28 cellular contexts compared by ENCODE assay signal in the genomic region with DNA sequence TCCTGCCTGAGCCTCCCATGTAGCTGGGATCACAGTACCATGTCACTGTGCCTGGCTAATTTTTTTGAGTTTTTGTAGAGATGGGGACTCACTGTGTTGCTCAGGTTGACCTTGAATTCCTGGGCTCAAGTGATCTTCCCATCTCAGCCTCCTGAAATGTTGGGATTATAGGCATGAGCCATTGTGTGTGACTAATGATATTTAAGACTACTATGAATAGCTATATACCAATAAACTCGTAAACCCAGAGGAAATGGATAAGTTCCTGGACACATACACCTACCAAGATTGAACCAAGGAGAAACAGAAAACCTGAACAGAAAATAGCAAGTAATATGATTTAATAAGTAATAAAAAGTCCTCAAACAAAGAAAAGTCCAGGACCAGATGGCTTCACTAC.
"Had no signal": no experiment of that assay in that cellular context is flagged by ENCODE, and none has a peak within 500 bp of the region (broad histone marks: within the 10 kb centered on the region; RNA-seq: fewer than 3 reads in every experiment).

No MANE protein-coding gene starts in this region.

- H3K27me3 ChIP-seq: stomach, suprapubic skin, testis, thyroid gland, tibial artery, tibial nerve, transverse colon, upper lobe of left lung, upper lobe of right lung, uterus, vagina had no signal

- H3K4me1 Mint-ChIP-seq: stimulated activated effector memory CD8-positive, alpha-beta T cell treated with anti-CD3 and anti-CD28 coated beads, Interleukin-12 subunit alpha, Interleukin-12 subunit beta, amount 100 ng/mL, for 72 hours; stimulated activated memory B cell treated with anti-CD40 and anti-IgM and Interleukin-4, amounts not matched to agents 10 μg/mL and 1 μg/mL and 100 μg/mL, for 72 hours; stimulated activated naive B cell treated with anti-CD40 and anti-IgM and Interleukin-4, amounts not matched to agents 10 μg/mL and 1 μg/mL and 100 μg/mL, for 72 hours; stimulated activated naive CD8-positive, alpha-beta T cell treated with anti-CD3 and anti-CD28 coated beads, Interleukin-15, amount 100 ng/mL, for 72 hours had no signal

- H3K4me3 ChIP-seq: stomach, suprapubic skin, testis, thoracic aorta, thyroid gland, tibial artery, tibial nerve, transverse colon, upper lobe of left lung, upper lobe of right lung, uterus, vagina had no signal

- H3K36me3 ChIP-seq: stomach, suprapubic skin, thoracic aorta, thyroid gland, tibial artery, tibial nerve, transverse colon, upper lobe of left lung, upper lobe of right lung, uterus, vagina had no signal

- H3K4me1 ChIP-seq: stomach, suprapubic skin, testis, thyroid gland, tibial artery, tibial nerve, transverse colon, upper lobe of left lung, upper lobe of right lung, uterus, vagina had no signal

- ATAC-seq: stimulated activated effector memory CD8-positive, alpha-beta T cell treated with anti-CD3 and anti-CD28 coated beads, Interleukin-12 subunit alpha, Interleukin-12 subunit beta, amount 100 ng/mL, for 72 hours; stimulated activated memory B cell treated with anti-CD40 and anti-IgM and Interleukin-4, amounts not matched to agents 10 μg/mL and 1 μg/mL and 100 μg/mL, for 72 hours; stimulated activated naive B cell treated with anti-CD40 and anti-IgM and Interleukin-4, amounts not matched to agents 10 μg/mL and 1 μg/mL and 100 μg/mL, for 72 hours; stimulated activated naive CD8-positive, alpha-beta T cell treated with anti-CD3 and anti-CD28 coated beads, Interleukin-15, amount 100 ng/mL, for 72 hours; stimulated activated naive CD8-positive, alpha-beta T cell treated with anti-CD3 and anti-CD28 coated beads, Interleukin-15, Interleukin-2, amounts not matched to agents 100 U/mL and 50 U/mL, for 24 hours; upper lobe of right lung had no signal

- H3K9me3 ChIP-seq: testis, thyroid gland, upper lobe of right lung, uterus, vagina had no signal

- H3K27me3 Mint-ChIP-seq: stimulated activated memory B cell treated with anti-CD40 and anti-IgM and Interleukin-4, amounts not matched to agents 10 μg/mL and 1 μg/mL and 100 μg/mL, for 72 hours; type B pancreatic cell had no signal

- DNase-seq: stimulated activated CD4-positive, alpha-beta T cell treated with anti-CD3 and anti-CD28 coated beads, Interleukin-2, amount 100 ng/mL, for 48 hours; stimulated activated CD4-positive, alpha-beta T cell treated with anti-CD3 and anti-CD28 coated beads, Interleukin-4, amount 100 ng/mL, for 1 hour; stimulated activated CD4-positive, alpha-beta T cell treated with anti-CD3 and anti-CD28 coated beads, Interleukin-4, amount 100 ng/mL, for 24 hours; stimulated activated CD4-positive, alpha-beta T cell treated with anti-CD3 and anti-CD28 coated beads, Interleukin-4, amount 100 ng/mL, for 4 hours; stimulated activated CD8-positive, alpha-beta memory T cell treated with anti-CD3 and anti-CD28 coated beads, Interleukin-4, amount 100 ng/mL, for 48 hours; stimulated activated naive B cell treated with anti-CD40 and anti-IgM and Interleukin-4, amounts not matched to agents 10 μg/mL and 1 μg/mL and 100 μg/mL, for 72 hours; stimulated activated naive CD4-positive, alpha-beta T cell; stimulated activated naive CD4-positive, alpha-beta T cell treated with Interleukin-2 at 50 U/mL for 16 hours; stimulated activated naive CD8-positive, alpha-beta T cell treated with anti-CD3 and anti-CD28 coated beads, Interleukin-15, amount 100 ng/mL, for 72 hours; stimulated activated naive CD8-positive, alpha-beta T cell treated with anti-CD3 and anti-CD28 coated beads, Interleukin-15, Interleukin-2, amounts not matched to agents 100 U/mL and 50 U/mL, for 24 hours; stomach; substantia nigra; testis; thyroid gland; tibial artery; transverse colon; trophoblast cell; upper lobe of left lung; upper lobe of right lung; uterus had no signal

- H3K4me3 Mint-ChIP-seq: stimulated activated effector memory CD8-positive, alpha-beta T cell treated with anti-CD3 and anti-CD28 coated beads, Interleukin-12 subunit alpha, Interleukin-12 subunit beta, amount 100 ng/mL, for 72 hours; stimulated activated memory B cell treated with anti-CD40 and anti-IgM and Interleukin-4, amounts not matched to agents 10 μg/mL and 1 μg/mL and 100 μg/mL, for 72 hours; stimulated activated naive B cell treated with anti-CD40 and anti-IgM and Interleukin-4, amounts not matched to agents 10 μg/mL and 1 μg/mL and 100 μg/mL, for 72 hours; stimulated activated naive CD8-positive, alpha-beta T cell treated with anti-CD3 and anti-CD28 coated beads, Interleukin-15, amount 100 ng/mL, for 72 hours; stimulated activated naive CD8-positive, alpha-beta T cell treated with anti-CD3 and anti-CD28 coated beads, Interleukin-15, Interleukin-2, amounts not matched to agents 100 ng/mL and 50 ng/mL, for 24 hours; type B pancreatic cell had no signal

- H3K27ac Mint-ChIP-seq: stimulated activated effector memory CD8-positive, alpha-beta T cell treated with anti-CD3 and anti-CD28 coated beads, Interleukin-12 subunit alpha, Interleukin-12 subunit beta, amount 100 ng/mL, for 72 hours; stimulated activated memory B cell treated with anti-CD40 and anti-IgM and Interleukin-4, amounts not matched to agents 10 μg/mL and 1 μg/mL and 100 μg/mL, for 72 hours; stimulated activated naive B cell treated with anti-CD40 and anti-IgM and Interleukin-4, amounts not matched to agents 10 μg/mL and 1 μg/mL and 100 μg/mL, for 72 hours; stimulated activated naive CD8-positive, alpha-beta T cell treated with anti-CD3 and anti-CD28 coated beads, Interleukin-15, amount 100 ng/mL, for 72 hours; stimulated activated naive CD8-positive, alpha-beta T cell treated with anti-CD3 and anti-CD28 coated beads, Interleukin-15, Interleukin-2, amounts not matched to agents 100 ng/mL and 50 ng/mL, for 24 hours; type B pancreatic cell had no signal

- H3K36me3 Mint-ChIP-seq: stimulated activated effector memory CD8-positive, alpha-beta T cell treated with anti-CD3 and anti-CD28 coated beads, Interleukin-12 subunit alpha, Interleukin-12 subunit beta, amount 100 ng/mL, for 72 hours; type B pancreatic cell had no signal

- H3K9me3 Mint-ChIP-seq: type B pancreatic cell had no signal

- H3K27ac ChIP-seq: stomach, suprapubic skin, testis, thoracic aorta, thyroid gland, tibial artery, tibial nerve, transverse colon, upper lobe of left lung, upper lobe of right lung, uterus, vagina had no signal
